In the genomic region with DNA sequence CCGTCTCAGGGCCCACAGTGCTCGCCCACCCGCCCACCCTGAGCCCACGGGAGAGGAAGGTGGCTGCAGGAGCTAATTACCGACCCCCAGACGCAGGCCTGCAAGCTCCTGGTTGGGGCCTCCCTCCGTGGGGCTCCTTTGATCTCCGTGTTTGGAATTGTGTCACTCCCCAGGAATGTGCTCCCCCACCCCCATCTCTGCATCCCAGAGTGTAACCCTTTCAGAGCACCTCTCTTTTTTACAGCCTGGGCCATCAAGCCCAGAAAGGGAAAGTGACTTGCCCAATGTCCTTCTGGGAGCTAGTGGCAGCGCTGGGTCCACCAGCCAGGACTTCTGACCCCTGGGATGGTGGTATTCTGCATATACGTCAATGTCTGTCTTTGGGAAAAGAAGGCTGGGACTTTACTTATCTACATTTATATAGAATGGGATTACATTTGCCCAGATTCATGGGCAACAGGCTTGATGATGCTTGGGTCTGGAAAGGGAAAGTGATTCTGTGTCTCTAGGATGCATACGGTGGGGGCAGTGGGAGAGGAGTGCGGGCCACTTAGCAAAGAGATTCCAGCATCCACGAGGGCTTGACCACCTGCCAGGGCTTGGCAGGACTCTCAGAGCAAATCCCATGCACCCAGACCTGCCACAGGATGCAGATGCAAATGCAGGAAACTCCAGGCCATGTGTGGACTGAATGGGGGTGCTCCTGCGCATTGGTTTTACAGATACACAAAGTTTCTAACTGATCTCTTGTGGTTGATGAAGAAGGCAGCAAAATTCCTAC, we compare ENCODE assay signal across 17 cellular contexts.
DNase-seq lines count a peak whose midpoint lies in the region; ATAC-seq, FAIRE-seq and TF ChIP-seq lines count a peak whose summit lies in the region.
"Had no signal": no experiment of that assay in that cellular context is flagged by ENCODE, and none has a peak within 500 bp of the region (broad histone marks: within the 10 kb centered on the region; RNA-seq: fewer than 3 reads in every experiment).

No MANE protein-coding gene starts in this region.

- H3K27me3 Mint-ChIP-seq in Caco-2 (ENCODE audit: insufficient read depth, unreplicated experiment) = no peaks in the 10 kb centered on the region
- H3K27me3 Mint-ChIP-seq: activated CD8-positive, alpha-beta T cell treated with anti-CD3 and anti-CD28 coated beads for 36 hours; central memory CD8-positive, alpha-beta T cell had no signal

- H3K27me3 ChIP-seq in Caco-2 (replicated peaks; ENCODE audit: control insufficient read depth, insufficient read depth, low read length) = no peaks in the 10 kb centered on the region
- no peaks in the 10 kb centered on the region for H3K27me3 ChIP-seq in NT2/D1 (ENCODE audit: insufficient read depth, insufficient read length)
- H3K27me3 ChIP-seq in right cardiac atrium (ENCODE audit: control insufficient read depth, insufficient read depth) = no peaks in the 10 kb centered on the region
- no peaks in the 10 kb centered on the region for H3K27me3 ChIP-seq in mesendoderm (ENCODE audit: insufficient read depth, low read length, poor library complexity)

- POLR2A ChIA-PET in Caco-2 (lab: Charles Lee) = interaction anchor here (0.7 to 1.8 kb wide), 3 partner anchors 63 to 686 kb away, joined by 6 to 9 read pairs (median 7); no protein-coding TSS in a partner anchor

- H4K5ac ChIP-seq in mesendoderm (ENCODE audit: low read length) = no peak overlapping the region

- H2AK5ac ChIP-seq in mesendoderm (ENCODE audit: low read length) = no peak overlapping the region

- no peak for TF ChIP-seq POLR2A in GM18505 (IDR thresholded peaks at IDR 0.05; ENCODE audit: borderline replicate concordance, extremely low read depth, insufficient read depth, insufficient read length)

- H3K27ac Mint-ChIP-seq in Caco-2 (ENCODE audit: unreplicated experiment) = peak overlapping the region; percentile 98
- H3K27ac Mint-ChIP-seq: activated CD8-positive, alpha-beta T cell treated with anti-CD3 and anti-CD28 coated beads for 36 hours had no signal

- H3K4me2 ChIP-seq in mesendoderm (ENCODE audit: low read length) = no peak overlapping the region

- CTCF ChIA-PET in Caco-2 (lab: Charles Lee) = interaction anchor here (0.6 to 0.8 kb wide), 2 partner anchors 62 to 95 kb away, joined by 3 read pairs; no protein-coding TSS in a partner anchor

- H3K4me1 ChIP-seq in Caco-2 (peaks cover 62% of the 10 kb centered on the region), NT2/D1 (ENCODE audit: insufficient read depth, insufficient read length) (no peaks in the 10 kb centered on the region), right cardiac atrium (ENCODE audit: control insufficient read depth, insufficient read depth, low read length) (no peaks in the 10 kb centered on the region), mesendoderm (ENCODE audit: control insufficient read depth, low read depth, low read length) (peaks cover 4% of the 10 kb centered on the region)

- H3K27ac ChIP-seq in right cardiac atrium (ENCODE audit: low read length) (no peak overlapping the region), mesendoderm (ENCODE audit: low read depth, low read length) (peak overlapping the region; percentile 5)
- H3K27ac ChIP-seq: VCaP had no signal

- H3K4ac ChIP-seq in mesendoderm (ENCODE audit: low read depth, low read length) = no peak overlapping the region

- peak overlapping the region; percentile 53 for H3K18ac ChIP-seq in mesendoderm (ENCODE audit: low read length)

- H3K9ac ChIP-seq in NT2/D1 (ENCODE audit: insufficient read length, low read depth) = no peak overlapping the region
- H3K9ac ChIP-seq in mesendoderm (ENCODE audit: low read length) = no peak overlapping the region

- H2BK15ac ChIP-seq in mesendoderm (replicated peaks; ENCODE audit: low read depth) = no peak overlapping the region

- H4K8ac ChIP-seq in mesendoderm (ENCODE audit: low read depth, low read length) = no peak overlapping the region

- no peak for TF ChIP-seq CTCF in Caco-2 (IDR thresholded peaks at IDR 0.05; ENCODE audit: insufficient read depth in 1 of 2, low read depth in 1 of 2, low read length in 1 of 2, severe bottlenecking in 1 of 2, unreplicated experiment in 1 of 2)

- intact Hi-C loops in Caco-2 (cut with micrococcal nuclease; ENCODE audit: unreplicated experiment) = loop anchor here (1.0 to 5.0 kb wide), 4 partner anchors 11 to 228 kb away; no protein-coding TSS in a partner anchor
- intact Hi-C loops in right cardiac atrium (cut with DNase I) = no loop called here

- H3K79me2 ChIP-seq in mesendoderm (ENCODE audit: control insufficient read depth, insufficient read depth, low read length) = no peaks in the 10 kb centered on the region

- H3K9me3 Mint-ChIP-seq in Caco-2 (ENCODE audit: unreplicated experiment) = peaks cover 19% of the 10 kb centered on the region
- H3K9me3 Mint-ChIP-seq: activated CD8-positive, alpha-beta T cell treated with anti-CD3 and anti-CD28 coated beads for 36 hours had no signal

- ATAC-seq in right cardiac atrium (peak; percentile 39 to 51), GM18873 (IDR thresholded peaks at IDR 0.05; ENCODE audit: low FRiP score, unreplicated experiment) (no peak), GM18505 (IDR thresholded peaks at IDR 0.05; ENCODE audit: unreplicated experiment) (no peak)
- ATAC-seq: activated CD8-positive, alpha-beta T cell treated with anti-CD3 and anti-CD28 coated beads for 36 hours had no signal

- H3K79me1 ChIP-seq in mesendoderm (ENCODE audit: low read length) = no peaks in the 10 kb centered on the region

- WGBS in right cardiac atrium = 45% methylated on average over 14 of the region's 14 CpGs
- whole genome bisulfite sequencing in mesendoderm (ENCODE audit: extremely low coverage, insufficient coverage, low lambda C conversion rate) = no CpG with 5 or more reads among the region's 14 CpGs

- peaks cover 16% of the 10 kb centered on the region for H3K36me3 Mint-ChIP-seq in Caco-2 (ENCODE audit: insufficient read depth, unreplicated experiment)

- FAIRE-seq in HTR-8/SVneo (lab: Jason Lieb, UNC) = no peak

- peak; percentile 93 to 96 for DNase-seq in Caco-2
- DNase-seq in NT2/D1 (ENCODE audit: low read depth, low spot score) = peak; percentile 92
- peak; percentile 21 to 76 (median 61) for DNase-seq in right cardiac atrium
- DNase-seq in mesendoderm = peak; percentile 92
- no peak for DNase-seq in HTR-8/SVneo (ENCODE audit: insufficient read length, low spot score)
- no peak for DNase-seq in cerebellar cortex (ENCODE audit: low spot score)
- DNase-seq: activated CD8-positive, alpha-beta T cell treated with anti-CD3 and anti-CD28 coated beads for 36 hours; DMS53; effector memory CD4-positive, alpha-beta T cell; hippocampal formation; NCI-H2029 treated with DMSO at 0.1 percent for 48 hours; NCI-H510A; stimulated activated CD4-positive, alpha-beta T cell treated with anti-CD3 and anti-CD28 coated beads, Interleukin-2, amount 100 ng/mL, for 24 hours had no signal

- H2BK120ac ChIP-seq in mesendoderm (ENCODE audit: low read depth, low read length) = no peak overlapping the region

- H3K4me3 Mint-ChIP-seq in Caco-2 (ENCODE audit: unreplicated experiment) = peak overlapping the region; percentile 58
- H3K4me3 Mint-ChIP-seq: activated CD8-positive, alpha-beta T cell treated with anti-CD3 and anti-CD28 coated beads for 36 hours; central memory CD8-positive, alpha-beta T cell had no signal

- no peaks in the 10 kb centered on the region for H3K9me3 ChIP-seq in Caco-2
- H3K9me3 ChIP-seq in NT2/D1 (ENCODE audit: insufficient read depth, low read length) = no peaks in the 10 kb centered on the region
- H3K9me3 ChIP-seq in right cardiac atrium (ENCODE audit: control insufficient read depth, low read length) = no peaks in the 10 kb centered on the region

- BruUV-seq in Caco-2 (replicated peaks; lab: Mats Ljungman, UMichigan) = no TSS peak

- no peak overlapping the region for H3K56ac ChIP-seq in mesendoderm (ENCODE audit: low read length)

- H3K23ac ChIP-seq in mesendoderm (ENCODE audit: low read length) = no peak overlapping the region

- no peaks in the 10 kb centered on the region for H3K36me3 ChIP-seq in Caco-2 (ENCODE audit: control insufficient read depth, insufficient read depth, low read length)
- H3K36me3 ChIP-seq in NT2/D1 (ENCODE audit: insufficient read depth, insufficient read length, low read length) = no peaks in the 10 kb centered on the region
- H3K36me3 ChIP-seq in mesendoderm (ENCODE audit: control insufficient read depth, insufficient read depth, low read length) = no peaks in the 10 kb centered on the region

- H3K4me1 Mint-ChIP-seq in Caco-2 (ENCODE audit: low read depth, unreplicated experiment) = peaks cover 76% of the 10 kb centered on the region
- H3K4me1 Mint-ChIP-seq: central memory CD8-positive, alpha-beta T cell had no signal

- no peak overlapping the region for H2BK5ac ChIP-seq in mesendoderm (ENCODE audit: low read length)

- H3K4me3 ChIP-seq in Caco-2 (ENCODE audit: low read depth, low read length) (no peak overlapping the region), NT2/D1 (ENCODE audit: insufficient read length, low read depth) (no peak overlapping the region), right cardiac atrium (ENCODE audit: low read length) (no peak overlapping the region), mesendoderm (ENCODE audit: low read length) (no peak overlapping the region)

Comparison
In these comparisons a context has a peak if more than half of its experiments do, and no peak if none do; other contexts are left out.
1. DNase-seq: peak in Caco-2 (2 of 2), NT2/D1 (single experiment), right cardiac atrium (3 of 3) and mesendoderm (single experiment); none in HTR-8/SVneo (single experiment) and cerebellar cortex (single experiment).
2. ATAC-seq: peak in right cardiac atrium (2 of 2); none in GM18873 (single experiment) and GM18505 (single experiment).